ENCODE assay signal across 2 cellular contexts in the genomic region with DNA sequence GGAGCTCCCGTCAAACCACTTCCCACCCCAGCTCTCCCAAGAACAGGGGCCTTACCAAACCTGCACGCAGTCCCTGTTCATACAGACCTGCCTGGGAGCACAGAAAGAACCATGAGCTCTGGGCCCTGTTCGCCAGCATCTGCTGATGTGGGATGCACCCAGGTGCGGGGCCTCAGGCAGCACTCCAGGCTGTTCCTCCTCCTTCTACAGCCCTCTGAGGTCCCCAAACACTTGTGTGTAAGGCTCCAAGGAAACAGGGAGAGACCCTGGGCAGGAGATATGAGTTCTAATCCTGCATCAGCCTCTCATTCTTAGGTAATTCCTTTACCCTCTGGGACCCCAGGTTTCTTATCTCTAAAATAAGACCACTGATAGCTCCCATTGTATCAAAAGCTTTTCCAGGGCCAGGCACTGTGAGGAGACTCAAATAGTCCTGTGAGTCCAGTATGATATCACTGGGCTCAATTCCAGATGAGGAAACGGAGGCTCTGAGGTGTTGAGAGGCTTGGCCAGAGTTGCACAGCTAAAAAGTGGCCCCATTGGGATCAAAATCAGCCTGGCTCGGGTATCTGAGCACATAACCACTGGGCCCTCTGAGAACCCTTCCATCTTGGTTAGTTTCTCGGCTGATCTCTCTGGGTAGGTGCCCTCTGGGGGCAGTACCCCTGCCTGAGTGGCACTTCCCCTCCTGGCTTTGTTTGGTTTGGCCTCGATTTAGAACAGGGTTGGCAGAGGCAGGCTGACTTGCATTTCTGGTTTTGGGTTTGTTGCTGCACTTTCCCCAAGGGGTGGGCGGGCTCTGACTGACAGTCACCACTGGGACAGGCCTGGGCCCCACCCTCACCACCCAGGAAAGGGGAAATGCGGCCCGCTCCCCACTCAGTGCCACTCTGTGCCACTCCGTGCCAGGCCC.
TF ChIP-seq lines count a peak whose summit lies in the region.

No MANE protein-coding gene starts in this region.

TF ChIP-seq in liver, 16 proteins besides CTCF, POLR2A, EP300 and RAD21 (continued from another document):
- TF ChIP-seq, protein P1, sequence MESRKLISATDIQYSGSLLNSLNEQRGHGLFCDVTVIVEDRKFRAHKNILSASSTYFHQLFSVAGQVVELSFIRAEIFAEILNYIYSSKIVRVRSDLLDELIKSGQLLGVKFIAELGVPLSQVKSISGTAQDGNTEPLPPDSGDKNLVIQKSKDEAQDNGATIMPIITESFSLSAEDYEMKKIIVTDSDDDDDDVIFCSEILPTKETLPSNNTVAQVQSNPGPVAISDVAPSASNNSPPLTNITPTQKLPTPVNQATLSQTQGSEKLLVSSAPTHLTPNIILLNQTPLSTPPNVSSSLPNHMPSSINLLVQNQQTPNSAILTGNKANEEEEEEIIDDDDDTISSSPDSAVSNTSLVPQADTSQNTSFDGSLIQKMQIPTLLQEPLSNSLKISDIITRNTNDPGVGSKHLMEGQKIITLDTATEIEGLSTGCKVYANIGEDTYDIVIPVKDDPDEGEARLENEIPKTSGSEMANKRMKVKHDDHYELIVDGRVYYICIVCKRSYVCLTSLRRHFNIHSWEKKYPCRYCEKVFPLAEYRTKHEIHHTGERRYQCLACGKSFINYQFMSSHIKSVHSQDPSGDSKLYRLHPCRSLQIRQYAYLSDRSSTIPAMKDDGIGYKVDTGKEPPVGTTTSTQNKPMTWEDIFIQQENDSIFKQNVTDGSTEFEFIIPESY (IDR thresholded peaks at IDR 0.05): no peak
- TF ChIP-seq HNF4G (IDR thresholded peaks at IDR 0.05) (no peak), SP1 (IDR thresholded peaks at IDR 0.05) (peak; percentile 79), YY1 (IDR thresholded peaks at IDR 0.05) (peak; percentile 22), HNF4A (conservative IDR thresholded peaks at IDR 0.05) (peak; percentile 52 to 62), JUND (IDR thresholded peaks at IDR 0.05) (peak in 1 of 2 donors; percentile 49), RXRA (IDR thresholded peaks at IDR 0.05) (peak; percentile 66 to 72), FOXA2 (IDR thresholded peaks at IDR 0.05) (no peak), NR2F2 (IDR thresholded peaks at IDR 0.05) (no peak), FOXA1 (IDR thresholded peaks at IDR 0.05) (no peak), GABPA (IDR thresholded peaks at IDR 0.05 in 1 of 2, conservative IDR thresholded peaks at IDR 0.05 in 1 of 2) (peak in 1 of 2 donors; percentile 28), EGR1 (IDR thresholded peaks at IDR 0.05; ENCODE audit: low read depth in 2 of 2) (no peak)
- TF ChIP-seq, protein P2, sequence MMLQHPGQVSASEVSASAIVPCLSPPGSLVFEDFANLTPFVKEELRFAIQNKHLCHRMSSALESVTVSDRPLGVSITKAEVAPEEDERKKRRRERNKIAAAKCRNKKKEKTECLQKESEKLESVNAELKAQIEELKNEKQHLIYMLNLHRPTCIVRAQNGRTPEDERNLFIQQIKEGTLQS (IDR thresholded peaks at IDR 0.05): peak; percentile 21
- TF ChIP-seq, protein P3, sequence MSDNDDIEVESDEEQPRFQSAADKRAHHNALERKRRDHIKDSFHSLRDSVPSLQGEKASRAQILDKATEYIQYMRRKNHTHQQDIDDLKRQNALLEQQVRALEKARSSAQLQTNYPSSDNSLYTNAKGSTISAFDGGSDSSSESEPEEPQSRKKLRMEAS (IDR thresholded peaks at IDR 0.05): no peak
- TF ChIP-seq, protein P4, sequence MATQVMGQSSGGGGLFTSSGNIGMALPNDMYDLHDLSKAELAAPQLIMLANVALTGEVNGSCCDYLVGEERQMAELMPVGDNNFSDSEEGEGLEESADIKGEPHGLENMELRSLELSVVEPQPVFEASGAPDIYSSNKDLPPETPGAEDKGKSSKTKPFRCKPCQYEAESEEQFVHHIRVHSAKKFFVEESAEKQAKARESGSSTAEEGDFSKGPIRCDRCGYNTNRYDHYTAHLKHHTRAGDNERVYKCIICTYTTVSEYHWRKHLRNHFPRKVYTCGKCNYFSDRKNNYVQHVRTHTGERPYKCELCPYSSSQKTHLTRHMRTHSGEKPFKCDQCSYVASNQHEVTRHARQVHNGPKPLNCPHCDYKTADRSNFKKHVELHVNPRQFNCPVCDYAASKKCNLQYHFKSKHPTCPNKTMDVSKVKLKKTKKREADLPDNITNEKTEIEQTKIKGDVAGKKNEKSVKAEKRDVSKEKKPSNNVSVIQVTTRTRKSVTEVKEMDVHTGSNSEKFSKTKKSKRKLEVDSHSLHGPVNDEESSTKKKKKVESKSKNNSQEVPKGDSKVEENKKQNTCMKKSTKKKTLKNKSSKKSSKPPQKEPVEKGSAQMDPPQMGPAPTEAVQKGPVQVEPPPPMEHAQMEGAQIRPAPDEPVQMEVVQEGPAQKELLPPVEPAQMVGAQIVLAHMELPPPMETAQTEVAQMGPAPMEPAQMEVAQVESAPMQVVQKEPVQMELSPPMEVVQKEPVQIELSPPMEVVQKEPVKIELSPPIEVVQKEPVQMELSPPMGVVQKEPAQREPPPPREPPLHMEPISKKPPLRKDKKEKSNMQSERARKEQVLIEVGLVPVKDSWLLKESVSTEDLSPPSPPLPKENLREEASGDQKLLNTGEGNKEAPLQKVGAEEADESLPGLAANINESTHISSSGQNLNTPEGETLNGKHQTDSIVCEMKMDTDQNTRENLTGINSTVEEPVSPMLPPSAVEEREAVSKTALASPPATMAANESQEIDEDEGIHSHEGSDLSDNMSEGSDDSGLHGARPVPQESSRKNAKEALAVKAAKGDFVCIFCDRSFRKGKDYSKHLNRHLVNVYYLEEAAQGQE (IDR thresholded peaks at IDR 0.05): peak; percentile 28
TF ChIP-seq in liver: peak in this region for 8.

TF ChIP-seq in HepG2, 621 proteins besides CTCF, POLR2A, EP300 and RAD21 (continued from another document):
- TF ChIP-seq, protein P5, sequence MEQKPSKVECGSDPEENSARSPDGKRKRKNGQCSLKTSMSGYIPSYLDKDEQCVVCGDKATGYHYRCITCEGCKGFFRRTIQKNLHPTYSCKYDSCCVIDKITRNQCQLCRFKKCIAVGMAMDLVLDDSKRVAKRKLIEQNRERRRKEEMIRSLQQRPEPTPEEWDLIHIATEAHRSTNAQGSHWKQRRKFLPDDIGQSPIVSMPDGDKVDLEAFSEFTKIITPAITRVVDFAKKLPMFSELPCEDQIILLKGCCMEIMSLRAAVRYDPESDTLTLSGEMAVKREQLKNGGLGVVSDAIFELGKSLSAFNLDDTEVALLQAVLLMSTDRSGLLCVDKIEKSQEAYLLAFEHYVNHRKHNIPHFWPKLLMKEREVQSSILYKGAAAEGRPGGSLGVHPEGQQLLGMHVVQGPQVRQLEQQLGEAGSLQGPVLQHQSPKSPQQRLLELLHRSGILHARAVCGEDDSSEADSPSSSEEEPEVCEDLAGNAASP (CRISPR knock-in tag; IDR thresholded peaks at IDR 0.05; ENCODE audit: borderline replicate concordance): no peak
- no peak for TF ChIP-seq ZNF616 (CRISPR knock-in tag; IDR thresholded peaks at IDR 0.05; ENCODE audit: low read depth)
- no peak for TF ChIP-seq RBFOX2 (IDR thresholded peaks at IDR 0.05; ENCODE audit: low read depth, low read length)
- no peak for TF ChIP-seq ZSCAN25 (CRISPR knock-in tag; IDR thresholded peaks at IDR 0.05)
